In genomic region chr19:18999016-18999758, GRCh38 we compare ENCODE assay signal across 1 cellular context.
TF ChIP-seq lines count a peak whose summit lies in the region.

No MANE protein-coding gene starts in this region.

TF ChIP-seq in HepG2, 621 proteins besides CTCF, POLR2A, EP300 and RAD21:
- TF ChIP-seq ZBTB40 (IDR thresholded peaks at IDR 0.05) (no peak), ZBTB40 (CRISPR knock-in tag; IDR thresholded peaks at IDR 0.05) (no peak), ZNF543 (CRISPR knock-in tag; IDR thresholded peaks at IDR 0.05) (no peak), ARID4A (CRISPR knock-in tag; IDR thresholded peaks at IDR 0.05; ENCODE audit: borderline replicate concordance) (no peak), ZBTB42 (CRISPR knock-in tag; IDR thresholded peaks at IDR 0.05) (no peak), ZNF562 (CRISPR knock-in tag; IDR thresholded peaks at IDR 0.05; ENCODE audit: borderline replicate concordance) (no peak), MTA1 (CRISPR knock-in tag; IDR thresholded peaks at IDR 0.05; ENCODE audit: borderline replicate concordance) (no peak), ZNF558 (CRISPR knock-in tag; IDR thresholded peaks at IDR 0.05; ENCODE audit: borderline replicate concordance) (no peak), HOMEZ (CRISPR knock-in tag; IDR thresholded peaks at IDR 0.05; ENCODE audit: low read depth) (no peak), ZBTB46 (CRISPR knock-in tag; IDR thresholded peaks at IDR 0.05; ENCODE audit: borderline replicate concordance) (no peak), ZNF670 (CRISPR knock-in tag; IDR thresholded peaks at IDR 0.05; ENCODE audit: borderline replicate concordance) (no peak), TBX3 (IDR thresholded peaks at IDR 0.05; ENCODE audit: borderline replicate concordance) (no peak), ZFP82 (CRISPR knock-in tag; IDR thresholded peaks at IDR 0.05; ENCODE audit: borderline replicate concordance) (no peak), ZNF333 (CRISPR knock-in tag; IDR thresholded peaks at IDR 0.05; ENCODE audit: borderline replicate concordance) (no peak), E2F5 (CRISPR knock-in tag; conservative IDR thresholded peaks at IDR 0.05) (no peak), FOXO1 (CRISPR knock-in tag; IDR thresholded peaks at IDR 0.05) (no peak), GTF2F1 (IDR thresholded peaks at IDR 0.05; ENCODE audit: low read length) (no peak), CENPX (CRISPR knock-in tag; IDR thresholded peaks at IDR 0.05) (no peak), AGO1 (IDR thresholded peaks at IDR 0.05; ENCODE audit: low read depth, low read length, poor library complexity, severe bottlenecking) (no peak)
